Comparison of ENCODE assay signal across 13 cellular contexts in genomic region chr3:184566441-184567414, GRCh38. TPM values are rescaled to one million over a fixed set of nuclear protein-coding genes. Genes with fewer than 3 reads are reported as not detected.
A peak's percentile ranks its signal among the peaks of the same experiment; 100 is the strongest.
DNase-seq lines count a peak whose midpoint lies in the region; ATAC-seq and TF ChIP-seq lines count a peak whose summit lies in the region.
"Had no signal": no experiment of that assay in that cellular context is flagged by ENCODE, and none has a peak within 500 bp of the region (broad histone marks: within the 10 kb centered on the region; RNA-seq: fewer than 3 reads in every experiment).

No MANE protein-coding gene starts in this region.

- DNase-seq in NT2/D1 (ENCODE audit: low read depth, low spot score) (no peak), ovary (peak in 1 of 5 donors; percentile 56), medulla oblongata (ENCODE audit: extremely low spot score) (no peak), NOMO-1 treated with dmso at 0.1 percent for 144 hours (lab: John Stamatoyannopoulos, UW; ENCODE audit: unreplicated experiment) (no peak), mucosa of gallbladder (ENCODE audit: low spot score) (no peak)
- DNase-seq: activated CD4-positive, alpha-beta T cell treated with anti-CD3 and anti-CD28 coated beads, Interleukin-2, amount 50 U/mL, for 48 hours; effector memory CD8-positive, alpha-beta T cell; GF-D8 had no signal

- TF ChIP-seq EP300 in ovary (IDR thresholded peaks at IDR 0.05), result no peak

- H3K9ac ChIP-seq in NT2/D1 (ENCODE audit: insufficient read length, low read depth), result peak overlapping the region; percentile 17
- H3K9ac ChIP-seq: KMS-11 had no signal

- peaks cover 75% of the 10 kb centered on the region for H3K27me3 ChIP-seq in NT2/D1 (ENCODE audit: insufficient read depth, insufficient read length)
- H3K27me3 ChIP-seq in ovary, result no peaks in the 10 kb centered on the region

- no peak for TF ChIP-seq POLR2A in ovary (IDR thresholded peaks at IDR 0.05)

- H3K36me3 ChIP-seq in NT2/D1 (ENCODE audit: insufficient read depth, insufficient read length, low read length) (peaks cover 6% of the 10 kb centered on the region), ovary (no peaks in the 10 kb centered on the region)

- 66 to 76% (median 72%) methylated on average over 14 of the region's 14 CpGs for WGBS in ovary, 3 donors

- H3K27ac ChIP-seq in 22Rv1, result peak overlapping the region; percentile 98
- peak overlapping the region; percentile 1 to 69 for H3K27ac ChIP-seq in ovary
- H3K27ac ChIP-seq: KMS-11 had no signal

- H3K4me1 ChIP-seq in NT2/D1 (ENCODE audit: insufficient read depth, insufficient read length) (peaks cover 58% of the 10 kb centered on the region), ovary (ENCODE audit: insufficient read depth) (peaks cover 41% of the 10 kb centered on the region)

- TF ChIP-seq CTCF in 22Rv1 (IDR thresholded peaks at IDR 0.05), result no peak
- TF ChIP-seq CTCF in ovary (IDR thresholded peaks at IDR 0.05), result no peak

- ATAC-seq in esophagus mucosa (peak; percentile 75), HG03280 (IDR thresholded peaks at IDR 0.05; ENCODE audit: unreplicated experiment) (no peak)
- ATAC-seq: activated naive CD4-positive, alpha-beta T cell treated with anti-CD3 and anti-CD28 coated beads, Interleukin-2, amount 50 U/mL, for 72 hours; effector memory CD8-positive, alpha-beta T cell had no signal

- no peaks in the 10 kb centered on the region for H3K9me3 ChIP-seq in NT2/D1 (ENCODE audit: insufficient read depth, low read length)
- no peaks in the 10 kb centered on the region for H3K9me3 ChIP-seq in ovary

- no peak overlapping the region for H3K4me3 ChIP-seq in NT2/D1 (ENCODE audit: insufficient read length, low read depth)
- no peak overlapping the region for H3K4me3 ChIP-seq in ovary

- intact Hi-C loops in ovary (cut with DNase I), result loop anchor here in 2 of 4 donors (5.0 kb wide), 2 partner anchors 36 to 146 kb away; partner anchors contain the start of gene MAGEF1 (in 1 of the 2)

RNA-seq across cellular contexts. Expression of gene EPHB3, which starts 5.1 kb away (rescaled TPM):
- total RNA-seq in esophagus mucosa (44.7 TPM), ovary (10 to 100 TPM in 6 of 7 donors, 1 to 10 TPM in 1; 5.6 to 31.0 (median 16.1) TPM), mucosa of gallbladder (10.2 TPM)
- 1 to 10 TPM; 2.1 to 7.3 TPM for polyA plus RNA-seq in ovary
